Comparison of ENCODE assay signal across 1 cellular context in genomic region chr22:36144886-36145541, GRCh38.
TF ChIP-seq lines count a peak whose summit lies in the region.

No MANE protein-coding gene starts in this region.

TF ChIP-seq in HepG2, 621 proteins besides CTCF, POLR2A, EP300 and RAD21 (continued from another document):
- TF ChIP-seq HMGXB4 (CRISPR knock-in tag; IDR thresholded peaks at IDR 0.05; ENCODE audit: borderline replicate concordance in 1 of 2, low read depth in 1 of 2) = 0 out of 4 replicates have a peak, but pooled peaks of 1 of the 2 experiments have one; percentile 26
- TF ChIP-seq SAP130 (CRISPR knock-in tag; IDR thresholded peaks at IDR 0.05; ENCODE audit: low read depth) = 0 out of 2 replicates have a peak, but pooled peaks have one; percentile 15
- 0 out of 2 replicates have a peak, but pooled peaks have one; percentile 28 for TF ChIP-seq ZNF792 (CRISPR knock-in tag; IDR thresholded peaks at IDR 0.05)
- TF ChIP-seq ZNF687 (CRISPR knock-in tag; IDR thresholded peaks at IDR 0.05) = peak; percentile 19; the same call in 1 of the 2 replicates
- peak; percentile 31; the same call in 1 of the 2 replicates for TF ChIP-seq RXRA (CRISPR knock-in tag; IDR thresholded peaks at IDR 0.05)
- no peak for TF ChIP-seq SMAD3 (CRISPR knock-in tag; IDR thresholded peaks at IDR 0.05)
- no peak for TF ChIP-seq MIER2 (CRISPR knock-in tag; IDR thresholded peaks at IDR 0.05)
- TF ChIP-seq SOX6 (IDR thresholded peaks at IDR 0.05) = no peak
- TF ChIP-seq SOX6 (CRISPR knock-in tag; IDR thresholded peaks at IDR 0.05) = 0 out of 2 replicates have a peak, but pooled peaks have one; percentile 9
- TF ChIP-seq ZBTB14 (CRISPR knock-in tag; IDR thresholded peaks at IDR 0.05) = no peak
- no peak for TF ChIP-seq PHF21A (CRISPR knock-in tag; IDR thresholded peaks at IDR 0.05)
- peak; percentile 58; the same call in 1 of the 2 replicates for TF ChIP-seq SMC3 (IDR thresholded peaks at IDR 0.05; ENCODE audit: low read length)
TF ChIP-seq in HepG2: peak in this region for 10.
